Comparison of ENCODE assay signal across 13 cellular contexts in genomic region chr2:113276906-113277425, GRCh38. TPM values are rescaled to one million over a fixed set of nuclear protein-coding genes. Genes with fewer than 3 reads are reported as not detected.
DNase-seq lines count a peak whose midpoint lies in the region; ATAC-seq and TF ChIP-seq lines count a peak whose summit lies in the region.
"Had no signal": no experiment of that assay in that cellular context is flagged by ENCODE, and none has a peak within 500 bp of the region (broad histone marks: within the 10 kb centered on the region; RNA-seq: fewer than 3 reads in every experiment).

No MANE protein-coding gene starts in this region.

- H3K4me3 Mint-ChIP-seq in activated CD8-positive, alpha-beta T cell treated with anti-CD3 and anti-CD28 coated beads for 36 hours = no peak overlapping the region
- H3K4me3 Mint-ChIP-seq: activated CD4-positive, alpha-beta memory T cell treated with anti-CD3 and anti-CD28 coated beads for 36 hours had no signal

- no peak overlapping the region for H4K8ac ChIP-seq in trophoblast cell (ENCODE audit: low read depth, low read length)

- H3K23ac ChIP-seq in trophoblast cell (ENCODE audit: low read length) = no peak overlapping the region

- H3K79me1 ChIP-seq in trophoblast cell (ENCODE audit: low read length) = no peaks in the 10 kb centered on the region

- DNase-seq in GM23248 (no peak), trophoblast cell (no peak), SKM-1 (lab: John Stamatoyannopoulos, UW; ENCODE audit: unreplicated experiment) (no peak), mesenteric fat pad (ENCODE audit: low spot score) (no peak), GOT3 (lab: John Stamatoyannopoulos, UW) (no peak), Karpas-422 (no peak)
- DNase-seq in activated CD8-positive, alpha-beta T cell treated with anti-CD3 and anti-CD28 coated beads for 36 hours = peak; percentile 15
- DNase-seq: activated CD4-positive, alpha-beta memory T cell treated with anti-CD3 and anti-CD28 coated beads for 36 hours; heart right ventricle; KBM-7; NCI-H187; stimulated activated CD4-positive, alpha-beta T cell treated with anti-CD3 and anti-CD28 coated beads, Interleukin-12 subunit alpha, Interleukin-12 subunit beta, amount 100 ng/mL, for 4 hours had no signal

- no peak overlapping the region for H2BK12ac ChIP-seq in trophoblast cell (ENCODE audit: low read length)

- H3K9me2 ChIP-seq in GM23248 (ENCODE audit: insufficient read depth) (no peaks in the 10 kb centered on the region), Karpas-422 (replicated peaks; ENCODE audit: insufficient read depth, low read length) (no peaks in the 10 kb centered on the region)

- H4K20me1 ChIP-seq in GM23248 (ENCODE audit: insufficient read depth) (no peaks in the 10 kb centered on the region), Karpas-422 (ENCODE audit: insufficient read depth, low read depth, low read length) (no peaks in the 10 kb centered on the region)

- H3K9ac ChIP-seq in GM23248 (no peak overlapping the region), trophoblast cell (ENCODE audit: low read length) (no peak overlapping the region), Karpas-422 (ENCODE audit: low read length) (no peak overlapping the region)

- no peak overlapping the region for H2BK5ac ChIP-seq in trophoblast cell (ENCODE audit: low read depth, low read length, poor library complexity)

- no peak overlapping the region for H3K4ac ChIP-seq in trophoblast cell (ENCODE audit: low read depth, low read length)

- H3K79me2 ChIP-seq in GM23248 (ENCODE audit: insufficient read depth) (no peaks in the 10 kb centered on the region), trophoblast cell (ENCODE audit: control insufficient read depth, insufficient read depth, low read length, poor library complexity) (no peaks in the 10 kb centered on the region), Karpas-422 (ENCODE audit: low read length) (no peaks in the 10 kb centered on the region)

- H3K27me3 ChIP-seq in GM23248 (replicated peaks; ENCODE audit: insufficient read depth) (peaks cover 52% of the 10 kb centered on the region), trophoblast cell (ENCODE audit: insufficient read depth, low read length) (peaks cover 60% of the 10 kb centered on the region), Karpas-422 (ENCODE audit: low read length) (no peaks in the 10 kb centered on the region)

- H3K27ac ChIP-seq in GM23248 (no peak overlapping the region), trophoblast cell (ENCODE audit: low read depth, low read length) (no peak overlapping the region), Karpas-422 (ENCODE audit: low read length) (no peak overlapping the region)
- H3K27ac ChIP-seq: heart right ventricle had no signal

- POLR2A ChIA-PET in activated CD8-positive, alpha-beta T cell treated with anti-CD3 and anti-CD28 coated beads for 36 hours (lab: Charles Lee) = interaction anchor here (0.8 to 1.2 kb wide), 3 partner anchors 10 to 935 kb away, joined by 3 to 4 read pairs (median 3); no protein-coding TSS in a partner anchor

- peaks cover 56% of the 10 kb centered on the region for H3K27me3 Mint-ChIP-seq in activated CD8-positive, alpha-beta T cell treated with anti-CD3 and anti-CD28 coated beads for 36 hours

- no peak overlapping the region for H3K14ac ChIP-seq in trophoblast cell (ENCODE audit: low read length)

- H4K12ac ChIP-seq in trophoblast cell (ENCODE audit: low read depth, low read length) = no peak overlapping the region

- peak overlapping the region; percentile 34; the same call in 1 of the 2 replicates for H3K4me3 ChIP-seq in GM23248
- peak overlapping the region; percentile 18 for H3K4me3 ChIP-seq in iPS-11a (ENCODE audit: low read depth, low read length)
- H3K4me3 ChIP-seq in trophoblast cell (ENCODE audit: low read depth, low read length) = no peak overlapping the region
- H3K4me3 ChIP-seq in Karpas-422 (ENCODE audit: low read length) = no peak overlapping the region

- WGBS in GM23248 (ENCODE audit: low coverage in 1 of 2, low lambda C conversion rate in 2 of 2, missing lambda C conversion rate in 2 of 2), 2 experiments = 24 to 26% methylated on average over 32 to 35 of the region's 35 CpGs
- no CpG with 5 or more reads among the region's 35 CpGs for WGBS in trophoblast cell (ENCODE audit: extremely low coverage, insufficient coverage, insufficient read length)

- no peak overlapping the region for H2AFZ ChIP-seq in GM23248
- H2AFZ ChIP-seq in trophoblast cell (ENCODE audit: insufficient read depth, low read length, poor library complexity) = no peak overlapping the region
- H2AFZ ChIP-seq in Karpas-422 (ENCODE audit: low read length) = no peak overlapping the region

- no peak for ATAC-seq in activated CD8-positive, alpha-beta T cell treated with anti-CD3 and anti-CD28 coated beads for 36 hours

- H4K91ac ChIP-seq in trophoblast cell (ENCODE audit: low read depth, low read length) = no peak overlapping the region

- H3K4me1 ChIP-seq in GM23248 (ENCODE audit: insufficient read depth) (peaks cover 6% of the 10 kb centered on the region; the same call in 1 of the 2 replicates), trophoblast cell (ENCODE audit: control insufficient read depth in 1 of 2, insufficient read depth in 2 of 2, low read length in 2 of 2) (peaks cover 0 to 2% of the 10 kb centered on the region in 2 experiments), Karpas-422 (ENCODE audit: low read length) (no peaks in the 10 kb centered on the region)

- no peak overlapping the region for H2AK5ac ChIP-seq in trophoblast cell (ENCODE audit: low read length)

- intact Hi-C loops in activated CD8-positive, alpha-beta T cell treated with anti-CD3 and anti-CD28 coated beads for 36 hours (cut with micrococcal nuclease) = no loop called here

- H3K36me3 Mint-ChIP-seq in activated CD8-positive, alpha-beta T cell treated with anti-CD3 and anti-CD28 coated beads for 36 hours (ENCODE audit: low read depth) = no peaks in the 10 kb centered on the region
- H3K36me3 Mint-ChIP-seq: activated CD4-positive, alpha-beta memory T cell treated with anti-CD3 and anti-CD28 coated beads for 36 hours had no signal

- CTCF ChIA-PET in activated CD8-positive, alpha-beta T cell treated with anti-CD3 and anti-CD28 coated beads for 36 hours (lab: Charles Lee) = interaction anchor here (0.7 to 1.5 kb wide), 5 partner anchors 16 to 73 kb away, joined by 3 read pairs; no protein-coding TSS in a partner anchor

- in situ Hi-C loops in GM23248 (cut with MboI) = no loop called here

- no peaks in the 10 kb centered on the region for H3K9me3 ChIP-seq in GM23248 (ENCODE audit: low read depth)
- peaks cover 2% of the 10 kb centered on the region for H3K9me3 ChIP-seq in trophoblast cell (ENCODE audit: insufficient read depth, low read depth, low read length)
- H3K9me3 ChIP-seq in Karpas-422 (ENCODE audit: low read length) = no peaks in the 10 kb centered on the region
- H3K9me3 ChIP-seq: heart right ventricle had no signal

- no peak overlapping the region for H2BK120ac ChIP-seq in trophoblast cell (ENCODE audit: insufficient read depth, low read length, poor library complexity)

- no peak for TF ChIP-seq CTCF in activated CD8-positive, alpha-beta T cell treated with anti-CD3 and anti-CD28 coated beads for 36 hours (IDR thresholded peaks at IDR 0.05)

- no peaks in the 10 kb centered on the region for H3K9me3 Mint-ChIP-seq in activated CD8-positive, alpha-beta T cell treated with anti-CD3 and anti-CD28 coated beads for 36 hours
- H3K9me3 Mint-ChIP-seq: activated CD4-positive, alpha-beta memory T cell treated with anti-CD3 and anti-CD28 coated beads for 36 hours had no signal

- H3K4me1 Mint-ChIP-seq in activated CD8-positive, alpha-beta T cell treated with anti-CD3 and anti-CD28 coated beads for 36 hours (ENCODE audit: low read depth) = peaks cover 19% of the 10 kb centered on the region

- H3K18ac ChIP-seq in trophoblast cell (ENCODE audit: low read length) = no peak overlapping the region

- H3K4me2 ChIP-seq in GM23248 (ENCODE audit: unreplicated experiment) (peak overlapping the region; percentile 38), trophoblast cell (ENCODE audit: low read length) (peak overlapping the region; percentile 40), Karpas-422 (ENCODE audit: low read depth, low read length, poor library complexity, severe bottlenecking) (no peak overlapping the region)

- peaks cover 4% of the 10 kb centered on the region; the same call in 1 of the 2 replicates for H3F3A ChIP-seq in GM23248 (ENCODE audit: insufficient read depth)

- H3K36me3 ChIP-seq in GM23248 (ENCODE audit: low read depth) = no peaks in the 10 kb centered on the region
- H3K36me3 ChIP-seq in trophoblast cell (ENCODE audit: control insufficient read depth in 1 of 2, insufficient read depth in 2 of 2, low read length in 2 of 2) = no peaks in the 10 kb centered on the region
- no peaks in the 10 kb centered on the region for H3K36me3 ChIP-seq in Karpas-422 (ENCODE audit: insufficient read depth, low read length)
- H3K36me3 ChIP-seq: heart right ventricle had no signal

- H3K27ac Mint-ChIP-seq in activated CD8-positive, alpha-beta T cell treated with anti-CD3 and anti-CD28 coated beads for 36 hours = no peak overlapping the region
- H3K27ac Mint-ChIP-seq: activated CD4-positive, alpha-beta memory T cell treated with anti-CD3 and anti-CD28 coated beads for 36 hours had no signal

RNA-seq across cellular contexts. Expression of gene PAX8, which starts 1.8 kb away (rescaled TPM):
- total RNA-seq in GM23248 (2014; rRNA removed; shearing (Covaris generic)) = 2.1 and 5.8 TPM in 2 replicates
- polyA plus RNA-seq in GM23248 (2016; fragmentation: Nextera tagmentation; extraction: Ambion mirVana) = 13.1 and 20.4 TPM in 2 replicates
- total RNA-seq in activated CD8-positive, alpha-beta T cell treated with anti-CD3 and anti-CD28 coated beads for 36 hours = under 1 TPM; 0.43 to 0.63 TPM
- not detected in 2 replicates for polyA plus RNA-seq in trophoblast cell (2013)
- 5.3 TPM for total RNA-seq in mesenteric fat pad
- 0.90 and 1.5 TPM in 2 replicates for total RNA-seq in Karpas-422 (2014; rRNA removed; shearing (Covaris generic); ENCODE audit: low replicate concordance)

Comparison
In these comparisons a context has a peak if more than half of its experiments do, and no peak if none do; other contexts are left out.
1. H3K4me3 ChIP-seq: peak in GM23248 (single experiment) and iPS-11a (single experiment); none in trophoblast cell (single experiment) and Karpas-422 (single experiment).